In the genomic region with DNA sequence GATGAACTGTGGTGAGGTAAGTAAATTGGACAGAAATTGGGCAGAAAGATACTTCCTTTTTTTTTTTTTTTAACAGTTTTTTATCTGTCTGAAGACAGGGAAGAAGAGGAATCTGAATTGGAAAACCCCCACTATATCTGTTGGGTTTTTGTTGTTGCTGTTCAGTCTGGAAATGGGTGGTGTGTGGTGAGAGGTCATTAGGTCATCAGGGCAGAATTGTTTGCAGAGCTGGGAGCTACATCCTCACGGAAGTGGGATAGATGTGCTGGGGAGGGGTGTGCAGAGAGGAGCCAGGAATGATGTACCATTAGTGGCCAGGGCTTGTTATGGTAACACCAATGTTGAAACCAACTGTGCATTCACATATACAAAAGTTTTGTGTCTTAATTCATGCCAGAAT, we compare ENCODE assay signal across 1 cellular context.
TF ChIP-seq lines count a peak whose summit lies in the region.

No MANE protein-coding gene starts in this region.

TF ChIP-seq in HepG2, 621 proteins besides CTCF, POLR2A, EP300 and RAD21 (continued from another document):
- TF ChIP-seq, protein P1, sequence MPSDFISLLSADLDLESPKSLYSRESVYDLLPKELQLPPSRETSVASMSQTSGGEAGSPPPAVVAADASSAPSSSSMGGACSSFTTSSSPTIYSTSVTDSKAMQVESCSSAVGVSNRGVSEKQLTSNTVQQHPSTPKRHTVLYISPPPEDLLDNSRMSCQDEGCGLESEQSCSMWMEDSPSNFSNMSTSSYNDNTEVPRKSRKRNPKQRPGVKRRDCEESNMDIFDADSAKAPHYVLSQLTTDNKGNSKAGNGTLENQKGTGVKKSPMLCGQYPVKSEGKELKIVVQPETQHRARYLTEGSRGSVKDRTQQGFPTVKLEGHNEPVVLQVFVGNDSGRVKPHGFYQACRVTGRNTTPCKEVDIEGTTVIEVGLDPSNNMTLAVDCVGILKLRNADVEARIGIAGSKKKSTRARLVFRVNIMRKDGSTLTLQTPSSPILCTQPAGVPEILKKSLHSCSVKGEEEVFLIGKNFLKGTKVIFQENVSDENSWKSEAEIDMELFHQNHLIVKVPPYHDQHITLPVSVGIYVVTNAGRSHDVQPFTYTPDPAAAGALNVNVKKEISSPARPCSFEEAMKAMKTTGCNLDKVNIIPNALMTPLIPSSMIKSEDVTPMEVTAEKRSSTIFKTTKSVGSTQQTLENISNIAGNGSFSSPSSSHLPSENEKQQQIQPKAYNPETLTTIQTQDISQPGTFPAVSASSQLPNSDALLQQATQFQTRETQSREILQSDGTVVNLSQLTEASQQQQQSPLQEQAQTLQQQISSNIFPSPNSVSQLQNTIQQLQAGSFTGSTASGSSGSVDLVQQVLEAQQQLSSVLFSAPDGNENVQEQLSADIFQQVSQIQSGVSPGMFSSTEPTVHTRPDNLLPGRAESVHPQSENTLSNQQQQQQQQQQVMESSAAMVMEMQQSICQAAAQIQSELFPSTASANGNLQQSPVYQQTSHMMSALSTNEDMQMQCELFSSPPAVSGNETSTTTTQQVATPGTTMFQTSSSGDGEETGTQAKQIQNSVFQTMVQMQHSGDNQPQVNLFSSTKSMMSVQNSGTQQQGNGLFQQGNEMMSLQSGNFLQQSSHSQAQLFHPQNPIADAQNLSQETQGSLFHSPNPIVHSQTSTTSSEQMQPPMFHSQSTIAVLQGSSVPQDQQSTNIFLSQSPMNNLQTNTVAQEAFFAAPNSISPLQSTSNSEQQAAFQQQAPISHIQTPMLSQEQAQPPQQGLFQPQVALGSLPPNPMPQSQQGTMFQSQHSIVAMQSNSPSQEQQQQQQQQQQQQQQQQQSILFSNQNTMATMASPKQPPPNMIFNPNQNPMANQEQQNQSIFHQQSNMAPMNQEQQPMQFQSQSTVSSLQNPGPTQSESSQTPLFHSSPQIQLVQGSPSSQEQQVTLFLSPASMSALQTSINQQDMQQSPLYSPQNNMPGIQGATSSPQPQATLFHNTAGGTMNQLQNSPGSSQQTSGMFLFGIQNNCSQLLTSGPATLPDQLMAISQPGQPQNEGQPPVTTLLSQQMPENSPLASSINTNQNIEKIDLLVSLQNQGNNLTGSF (CRISPR knock-in tag; IDR thresholded peaks at IDR 0.05) = no peak
- TF ChIP-seq FOXK1 (CRISPR knock-in tag; IDR thresholded peaks at IDR 0.05; ENCODE audit: borderline replicate concordance, low read depth) (peak; percentile 44; the same call in 1 of the 2 replicates), SOX5 (CRISPR knock-in tag; IDR thresholded peaks at IDR 0.05; ENCODE audit: borderline replicate concordance) (peak; percentile 63), RXRB (CRISPR knock-in tag; IDR thresholded peaks at IDR 0.05; ENCODE audit: borderline replicate concordance) (peak; percentile 79), ELF3 (CRISPR knock-in tag; IDR thresholded peaks at IDR 0.05) (peak; percentile 89), STAT5B (CRISPR knock-in tag; IDR thresholded peaks at IDR 0.05) (no peak), JDP2 (CRISPR knock-in tag; IDR thresholded peaks at IDR 0.05; ENCODE audit: borderline replicate concordance) (no peak), ZNF124 (CRISPR knock-in tag; IDR thresholded peaks at IDR 0.05) (no peak), RFX5 (IDR thresholded peaks at IDR 0.05; ENCODE audit: low read depth, low read length) (no peak), SALL1 (CRISPR knock-in tag; IDR thresholded peaks at IDR 0.05) (peak; percentile 59), FOXA1 (IDR thresholded peaks at IDR 0.05) (no peak), FOXA1 (CRISPR knock-in tag; IDR thresholded peaks at IDR 0.05) (no peak), HDAC1 (CRISPR knock-in tag; IDR thresholded peaks at IDR 0.05) (0 out of 2 replicates have a peak, but pooled peaks have one; percentile 38), GABPA (IDR thresholded peaks at IDR 0.05; ENCODE audit: low read depth, low read length) (no peak), GABPA (CRISPR knock-in tag; IDR thresholded peaks at IDR 0.05; ENCODE audit: low read depth) (peak; percentile 50), TBX2 (CRISPR knock-in tag; IDR thresholded peaks at IDR 0.05; ENCODE audit: borderline replicate concordance) (peak; percentile 57; the same call in 1 of the 2 replicates), SOX13 (IDR thresholded peaks at IDR 0.05) (no peak), SOX13 (CRISPR knock-in tag; conservative IDR thresholded peaks at IDR 0.05 in 1 of 2, IDR thresholded peaks at IDR 0.05 in 1 of 2) (peak in 1 of 2 experiments; percentile 63; a peak in 2 of 4 replicates)
- TF ChIP-seq, protein P2, sequence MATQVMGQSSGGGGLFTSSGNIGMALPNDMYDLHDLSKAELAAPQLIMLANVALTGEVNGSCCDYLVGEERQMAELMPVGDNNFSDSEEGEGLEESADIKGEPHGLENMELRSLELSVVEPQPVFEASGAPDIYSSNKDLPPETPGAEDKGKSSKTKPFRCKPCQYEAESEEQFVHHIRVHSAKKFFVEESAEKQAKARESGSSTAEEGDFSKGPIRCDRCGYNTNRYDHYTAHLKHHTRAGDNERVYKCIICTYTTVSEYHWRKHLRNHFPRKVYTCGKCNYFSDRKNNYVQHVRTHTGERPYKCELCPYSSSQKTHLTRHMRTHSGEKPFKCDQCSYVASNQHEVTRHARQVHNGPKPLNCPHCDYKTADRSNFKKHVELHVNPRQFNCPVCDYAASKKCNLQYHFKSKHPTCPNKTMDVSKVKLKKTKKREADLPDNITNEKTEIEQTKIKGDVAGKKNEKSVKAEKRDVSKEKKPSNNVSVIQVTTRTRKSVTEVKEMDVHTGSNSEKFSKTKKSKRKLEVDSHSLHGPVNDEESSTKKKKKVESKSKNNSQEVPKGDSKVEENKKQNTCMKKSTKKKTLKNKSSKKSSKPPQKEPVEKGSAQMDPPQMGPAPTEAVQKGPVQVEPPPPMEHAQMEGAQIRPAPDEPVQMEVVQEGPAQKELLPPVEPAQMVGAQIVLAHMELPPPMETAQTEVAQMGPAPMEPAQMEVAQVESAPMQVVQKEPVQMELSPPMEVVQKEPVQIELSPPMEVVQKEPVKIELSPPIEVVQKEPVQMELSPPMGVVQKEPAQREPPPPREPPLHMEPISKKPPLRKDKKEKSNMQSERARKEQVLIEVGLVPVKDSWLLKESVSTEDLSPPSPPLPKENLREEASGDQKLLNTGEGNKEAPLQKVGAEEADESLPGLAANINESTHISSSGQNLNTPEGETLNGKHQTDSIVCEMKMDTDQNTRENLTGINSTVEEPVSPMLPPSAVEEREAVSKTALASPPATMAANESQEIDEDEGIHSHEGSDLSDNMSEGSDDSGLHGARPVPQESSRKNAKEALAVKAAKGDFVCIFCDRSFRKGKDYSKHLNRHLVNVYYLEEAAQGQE (IDR thresholded peaks at IDR 0.05; ENCODE audit: borderline replicate concordance in 1 of 2, low read depth in 1 of 2, low read length in 2 of 2) = no peak
- TF ChIP-seq, protein P3, sequence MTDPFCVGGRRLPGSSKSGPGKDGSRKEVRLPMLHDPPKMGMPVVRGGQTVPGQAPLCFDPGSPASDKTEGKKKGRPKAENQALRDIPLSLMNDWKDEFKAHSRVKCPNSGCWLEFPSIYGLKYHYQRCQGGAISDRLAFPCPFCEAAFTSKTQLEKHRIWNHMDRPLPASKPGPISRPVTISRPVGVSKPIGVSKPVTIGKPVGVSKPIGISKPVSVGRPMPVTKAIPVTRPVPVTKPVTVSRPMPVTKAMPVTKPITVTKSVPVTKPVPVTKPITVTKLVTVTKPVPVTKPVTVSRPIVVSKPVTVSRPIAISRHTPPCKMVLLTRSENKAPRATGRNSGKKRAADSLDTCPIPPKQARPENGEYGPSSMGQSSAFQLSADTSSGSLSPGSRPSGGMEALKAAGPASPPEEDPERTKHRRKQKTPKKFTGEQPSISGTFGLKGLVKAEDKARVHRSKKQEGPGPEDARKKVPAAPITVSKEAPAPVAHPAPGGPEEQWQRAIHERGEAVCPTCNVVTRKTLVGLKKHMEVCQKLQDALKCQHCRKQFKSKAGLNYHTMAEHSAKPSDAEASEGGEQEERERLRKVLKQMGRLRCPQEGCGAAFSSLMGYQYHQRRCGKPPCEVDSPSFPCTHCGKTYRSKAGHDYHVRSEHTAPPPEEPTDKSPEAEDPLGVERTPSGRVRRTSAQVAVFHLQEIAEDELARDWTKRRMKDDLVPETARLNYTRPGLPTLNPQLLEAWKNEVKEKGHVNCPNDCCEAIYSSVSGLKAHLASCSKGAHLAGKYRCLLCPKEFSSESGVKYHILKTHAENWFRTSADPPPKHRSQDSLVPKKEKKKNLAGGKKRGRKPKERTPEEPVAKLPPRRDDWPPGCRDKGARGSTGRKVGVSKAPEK (CRISPR knock-in tag; IDR thresholded peaks at IDR 0.05; ENCODE audit: borderline replicate concordance) = no peak
- TF ChIP-seq, protein P4, sequence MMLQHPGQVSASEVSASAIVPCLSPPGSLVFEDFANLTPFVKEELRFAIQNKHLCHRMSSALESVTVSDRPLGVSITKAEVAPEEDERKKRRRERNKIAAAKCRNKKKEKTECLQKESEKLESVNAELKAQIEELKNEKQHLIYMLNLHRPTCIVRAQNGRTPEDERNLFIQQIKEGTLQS (CRISPR knock-in tag; IDR thresholded peaks at IDR 0.05) = no peak
- TF ChIP-seq, protein P5, sequence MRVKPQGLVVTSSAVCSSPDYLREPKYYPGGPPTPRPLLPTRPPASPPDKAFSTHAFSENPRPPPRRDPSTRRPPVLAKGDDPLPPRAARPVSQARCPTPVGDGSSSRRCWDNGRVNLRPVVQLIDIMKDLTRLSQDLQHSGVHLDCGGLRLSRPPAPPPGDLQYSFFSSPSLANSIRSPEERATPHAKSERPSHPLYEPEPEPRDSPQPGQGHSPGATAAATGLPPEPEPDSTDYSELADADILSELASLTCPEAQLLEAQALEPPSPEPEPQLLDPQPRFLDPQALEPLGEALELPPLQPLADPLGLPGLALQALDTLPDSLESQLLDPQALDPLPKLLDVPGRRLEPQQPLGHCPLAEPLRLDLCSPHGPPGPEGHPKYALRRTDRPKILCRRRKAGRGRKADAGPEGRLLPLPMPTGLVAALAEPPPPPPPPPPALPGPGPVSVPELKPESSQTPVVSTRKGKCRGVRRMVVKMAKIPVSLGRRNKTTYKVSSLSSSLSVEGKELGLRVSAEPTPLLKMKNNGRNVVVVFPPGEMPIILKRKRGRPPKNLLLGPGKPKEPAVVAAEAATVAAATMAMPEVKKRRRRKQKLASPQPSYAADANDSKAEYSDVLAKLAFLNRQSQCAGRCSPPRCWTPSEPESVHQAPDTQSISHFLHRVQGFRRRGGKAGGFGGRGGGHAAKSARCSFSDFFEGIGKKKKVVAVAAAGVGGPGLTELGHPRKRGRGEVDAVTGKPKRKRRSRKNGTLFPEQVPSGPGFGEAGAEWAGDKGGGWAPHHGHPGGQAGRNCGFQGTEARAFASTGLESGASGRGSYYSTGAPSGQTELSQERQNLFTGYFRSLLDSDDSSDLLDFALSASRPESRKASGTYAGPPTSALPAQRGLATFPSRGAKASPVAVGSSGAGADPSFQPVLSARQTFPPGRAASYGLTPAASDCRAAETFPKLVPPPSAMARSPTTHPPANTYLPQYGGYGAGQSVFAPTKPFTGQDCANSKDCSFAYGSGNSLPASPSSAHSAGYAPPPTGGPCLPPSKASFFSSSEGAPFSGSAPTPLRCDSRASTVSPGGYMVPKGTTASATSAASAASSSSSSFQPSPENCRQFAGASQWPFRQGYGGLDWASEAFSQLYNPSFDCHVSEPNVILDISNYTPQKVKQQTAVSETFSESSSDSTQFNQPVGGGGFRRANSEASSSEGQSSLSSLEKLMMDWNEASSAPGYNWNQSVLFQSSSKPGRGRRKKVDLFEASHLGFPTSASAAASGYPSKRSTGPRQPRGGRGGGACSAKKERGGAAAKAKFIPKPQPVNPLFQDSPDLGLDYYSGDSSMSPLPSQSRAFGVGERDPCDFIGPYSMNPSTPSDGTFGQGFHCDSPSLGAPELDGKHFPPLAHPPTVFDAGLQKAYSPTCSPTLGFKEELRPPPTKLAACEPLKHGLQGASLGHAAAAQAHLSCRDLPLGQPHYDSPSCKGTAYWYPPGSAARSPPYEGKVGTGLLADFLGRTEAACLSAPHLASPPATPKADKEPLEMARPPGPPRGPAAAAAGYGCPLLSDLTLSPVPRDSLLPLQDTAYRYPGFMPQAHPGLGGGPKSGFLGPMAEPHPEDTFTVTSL (CRISPR knock-in tag; IDR thresholded peaks at IDR 0.05; ENCODE audit: borderline replicate concordance) = peak; percentile 31; the same call in 1 of the 2 replicates
- TF ChIP-seq, protein P6, sequence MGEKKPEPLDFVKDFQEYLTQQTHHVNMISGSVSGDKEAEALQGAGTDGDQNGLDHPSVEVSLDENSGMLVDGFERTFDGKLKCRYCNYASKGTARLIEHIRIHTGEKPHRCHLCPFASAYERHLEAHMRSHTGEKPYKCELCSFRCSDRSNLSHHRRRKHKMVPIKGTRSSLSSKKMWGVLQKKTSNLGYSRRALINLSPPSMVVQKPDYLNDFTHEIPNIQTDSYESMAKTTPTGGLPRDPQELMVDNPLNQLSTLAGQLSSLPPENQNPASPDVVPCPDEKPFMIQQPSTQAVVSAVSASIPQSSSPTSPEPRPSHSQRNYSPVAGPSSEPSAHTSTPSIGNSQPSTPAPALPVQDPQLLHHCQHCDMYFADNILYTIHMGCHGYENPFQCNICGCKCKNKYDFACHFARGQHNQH (CRISPR knock-in tag; IDR thresholded peaks at IDR 0.05) = no peak
